ENCODE assay signal across 11 cellular contexts in genomic region chr4:158826882-158827281, GRCh38. TPM values are rescaled to one million over a fixed set of nuclear protein-coding genes. Genes with fewer than 3 reads are reported as not detected.
DNase-seq lines count a peak whose midpoint lies in the region; ATAC-seq, FAIRE-seq and TF ChIP-seq lines count a peak whose summit lies in the region.
"Had no signal": no experiment of that assay in that cellular context is flagged by ENCODE, and none has a peak within 500 bp of the region (broad histone marks: within the 10 kb centered on the region; RNA-seq: fewer than 3 reads in every experiment).

No MANE protein-coding gene starts in this region.

- peak overlapping the region; percentile 69 for H3K27ac Mint-ChIP-seq in activated CD4-positive, alpha-beta T cell treated with anti-CD3 and anti-CD28 coated beads, Interleukin-2, amount 10 ng/mL, durations not matched to agents 24 days and 14 days
- H3K27ac Mint-ChIP-seq in immature natural killer cell, result peak overlapping the region in 3 of 6 donors; percentile 17 to 70 (median 64)

- H3K9ac ChIP-seq in endothelial cell of umbilical vein (replicated peaks; ENCODE audit: extremely low read depth, insufficient read depth, low read length), result no peak overlapping the region

- no peaks in the 10 kb centered on the region for H3K27me3 Mint-ChIP-seq in activated CD4-positive, alpha-beta T cell treated with anti-CD3 and anti-CD28 coated beads, Interleukin-2, amount 10 ng/mL, durations not matched to agents 24 days and 14 days
- H3K27me3 Mint-ChIP-seq in immature natural killer cell (ENCODE audit: low read depth in 3 of 3), result peaks cover 1 to 2% (median 2%) of the 10 kb centered on the region in 3 donors

- H3K79me2 ChIP-seq in endothelial cell of umbilical vein (ENCODE audit: control insufficient read depth, insufficient read depth, low read length), result peaks cover 2% of the 10 kb centered on the region

- peak; percentile 44 for FAIRE-seq in endothelial cell of umbilical vein (lab: Jason Lieb, UNC)

- dilution Hi-C loops in endothelial cell of umbilical vein (cut with MboI; ENCODE audit: extremely low pct_ligation_motif_present, low sequenced_read_pairs), result no loop called here

- in situ Hi-C loops in gastrocnemius medialis (cut with MboI; ENCODE audit: low sequenced_read_pairs in 4 of 4), result no loop called here

- H3K27me3 ChIP-seq in endothelial cell of umbilical vein (ENCODE audit: control insufficient read depth in 2 of 2, insufficient read depth in 2 of 2, low read length in 2 of 2), result no peaks in the 10 kb centered on the region
- no peaks in the 10 kb centered on the region for H3K27me3 ChIP-seq in gastrocnemius medialis

- H3K9me3 ChIP-seq in endothelial cell of umbilical vein (replicated peaks; ENCODE audit: control insufficient read depth, insufficient read depth, low read length), result no peaks in the 10 kb centered on the region
- H3K9me3 ChIP-seq in gastrocnemius medialis, result no peaks in the 10 kb centered on the region

- TF ChIP-seq CTCF in endothelial cell of umbilical vein (IDR thresholded peaks at IDR 0.05; ENCODE audit: extremely low read depth in 1 of 2, insufficient read depth in 1 of 2, low read depth in 1 of 2, low read length in 2 of 2) (no peak), gastrocnemius medialis (IDR thresholded peaks at IDR 0.05 in 4 of 5, conservative IDR thresholded peaks at IDR 0.05 in 1 of 5) (no peak)

- peaks cover 31% of the 10 kb centered on the region for H3K36me3 Mint-ChIP-seq in activated CD4-positive, alpha-beta T cell treated with anti-CD3 and anti-CD28 coated beads, Interleukin-2, amount 10 ng/mL, durations not matched to agents 24 days and 14 days (ENCODE audit: low read depth)
- H3K36me3 Mint-ChIP-seq in immature natural killer cell, result peaks cover 6 to 26% (median 22%) of the 10 kb centered on the region in 3 donors

- peaks cover 0 to 3% of the 10 kb centered on the region in 2 experiments for H3K36me3 ChIP-seq in endothelial cell of umbilical vein (ENCODE audit: control insufficient read depth in 2 of 2, extremely low read depth in 1 of 2, insufficient read depth in 2 of 2, low read length in 2 of 2)
- peaks cover 0 to 34% of the 10 kb centered on the region in 2 donors for H3K36me3 ChIP-seq in gastrocnemius medialis

- peak; percentile 68 for DNase-seq in activated CD4-positive, alpha-beta T cell treated with anti-CD3 and anti-CD28 coated beads, Interleukin-2, amount 10 ng/mL, durations not matched to agents 24 days and 14 days
- DNase-seq in activated CD4-positive, alpha-beta T cell treated with anti-CD3 and anti-CD28 coated beads for 48 hours, result no peak
- peak; percentile 76 for DNase-seq in LoVo (ENCODE audit: low spot score)
- DNase-seq in endothelial cell of umbilical vein (ENCODE audit: low read depth, low spot score), result peak; percentile 68
- DNase-seq in gastrocnemius medialis, result no peak
- DNase-seq in immature natural killer cell, result no peak
- DNase-seq: stimulated activated naive CD4-positive, alpha-beta T cell treated with Interleukin-2 at 50 U/mL for 16 hours had no signal

- peaks cover 41% of the 10 kb centered on the region for H3K4me1 ChIP-seq in endothelial cell of umbilical vein (ENCODE audit: control insufficient read depth, extremely low read depth, insufficient read depth, low read length)
- peaks cover 43 to 47% of the 10 kb centered on the region in 2 donors for H3K4me1 ChIP-seq in gastrocnemius medialis

- TF ChIP-seq POLR2A in endothelial cell of umbilical vein (IDR thresholded peaks at IDR 0.05; ENCODE audit: low read depth, low read length) (no peak), gastrocnemius medialis (IDR thresholded peaks at IDR 0.05) (no peak)

- no peaks in the 10 kb centered on the region for H4K20me1 ChIP-seq in endothelial cell of umbilical vein (replicated peaks; ENCODE audit: control insufficient read depth, extremely low read depth, insufficient read depth, low read length)

- ATAC-seq in gastrocnemius medialis (no peak), GM18517 (IDR thresholded peaks at IDR 0.05; ENCODE audit: unreplicated experiment) (no peak)
- no peak for ATAC-seq in activated CD4-positive, CD25-positive, alpha-beta regulatory T cell treated with anti-CD3 and anti-CD28 coated beads, Interleukin-2, amount 50 U/mL, for 24 hours
- ATAC-seq: Panc1 had no signal

- H2AFZ ChIP-seq in endothelial cell of umbilical vein (ENCODE audit: low read depth, low read length), result no peak overlapping the region

- POLR2A ChIA-PET in endothelial cell of umbilical vein (lab: Charles Lee), result no interaction called here

- no TSS peak for BruUV-seq in endothelial cell of umbilical vein (replicated peaks; lab: Mats Ljungman, UMichigan)

- no peaks in the 10 kb centered on the region for H3K9me3 Mint-ChIP-seq in activated CD4-positive, alpha-beta T cell treated with anti-CD3 and anti-CD28 coated beads, Interleukin-2, amount 10 ng/mL, durations not matched to agents 24 days and 14 days
- H3K9me3 Mint-ChIP-seq in immature natural killer cell, result no peaks in the 10 kb centered on the region

- peaks cover 58% of the 10 kb centered on the region for H3K4me1 Mint-ChIP-seq in activated CD4-positive, alpha-beta T cell treated with anti-CD3 and anti-CD28 coated beads, Interleukin-2, amount 10 ng/mL, durations not matched to agents 24 days and 14 days
- H3K4me1 Mint-ChIP-seq in immature natural killer cell, result peaks cover 30 to 36% of the 10 kb centered on the region in 2 donors

- H3K4me3 Mint-ChIP-seq in activated CD4-positive, alpha-beta T cell treated with anti-CD3 and anti-CD28 coated beads, Interleukin-2, amount 10 ng/mL, durations not matched to agents 24 days and 14 days, result peak overlapping the region; percentile 60
- peak overlapping the region in 1 of 5 donors; percentile 39 for H3K4me3 Mint-ChIP-seq in immature natural killer cell

- no peaks in the 10 kb centered on the region for H3K9me1 ChIP-seq in endothelial cell of umbilical vein (replicated peaks; ENCODE audit: control insufficient read depth, extremely low read depth, insufficient read depth, low read length)

- H3K4me2 ChIP-seq in endothelial cell of umbilical vein (ENCODE audit: insufficient read depth, low read length), result peak overlapping the region; percentile 11

- intact Hi-C loops in activated CD4-positive, alpha-beta T cell treated with anti-CD3 and anti-CD28 coated beads, Interleukin-2, amount 10 ng/mL, durations not matched to agents 24 days and 14 days (cut with micrococcal nuclease), result loop anchor here (1.0 to 2.0 kb wide), 3 partner anchors 18 to 104 kb away; partner anchors contain the start of genes FNIP2 and PPID
- intact Hi-C loops in endothelial cell of umbilical vein (cut with micrococcal nuclease) (loop anchor here (1.0 kb wide), 2 partner anchors 17 to 58 kb away; partner anchors contain the start of gene FNIP2), gastrocnemius medialis (cut with DNase I; ENCODE audit: low total_unique reads) (no loop called here)

- no peak overlapping the region for H3K27ac ChIP-seq in endothelial cell of umbilical vein (ENCODE audit: insufficient read depth, low read depth, low read length)
- peak overlapping the region; percentile 74 to 82 (median 80) for H3K27ac ChIP-seq in gastrocnemius medialis
- H3K27ac ChIP-seq: HL-60 had no signal

- H3K4me3 ChIP-seq in endothelial cell of umbilical vein (replicated peaks in 1 of 3; ENCODE audit: insufficient read depth in 1 of 3, low read depth in 1 of 3, low read length in 3 of 3), result no peak overlapping the region
- H3K4me3 ChIP-seq in gastrocnemius medialis, result no peak overlapping the region

- CTCF ChIA-PET in endothelial cell of umbilical vein (lab: Charles Lee), result interaction anchor here (1.1 to 4.5 kb wide), 6 partner anchors 8 to 52 kb away, joined by 3 to 20 read pairs (median 6); no protein-coding TSS in a partner anchor

TF ChIP-seq in endothelial cell of umbilical vein, 7 proteins besides CTCF, POLR2A, EP300 and RAD21:
- peak; percentile 94 for TF ChIP-seq GATA2 (IDR thresholded peaks at IDR 0.05; ENCODE audit: insufficient read depth, insufficient read length, low read depth, low read length)
- TF ChIP-seq MYC (IDR thresholded peaks at IDR 0.05; ENCODE audit: low read depth, low read length), result no peak
- TF ChIP-seq FOS (IDR thresholded peaks at IDR 0.05; ENCODE audit: borderline replicate concordance, insufficient read depth, low read length), result no peak
- TF ChIP-seq EZH2 (IDR thresholded peaks at IDR 0.05; ENCODE audit: borderline replicate concordance, low read depth, low read length, severe bottlenecking), result no peak
- TF ChIP-seq MAX (IDR thresholded peaks at IDR 0.05; ENCODE audit: insufficient read depth, insufficient read length), result no peak
- TF ChIP-seq POLR2AphosphoS5 (IDR thresholded peaks at IDR 0.05; ENCODE audit: insufficient read depth, low read depth, low read length), result peak; percentile 46
TF ChIP-seq in endothelial cell of umbilical vein: peak in this region for 2.

RNA-seq across cellular contexts. Expression of gene FNIP2, which starts 58.1 kb away (rescaled TPM):
- total RNA-seq in activated CD4-positive, alpha-beta T cell treated with anti-CD3 and anti-CD28 coated beads, Interleukin-2, amount 10 ng/mL, durations not matched to agents 24 days and 14 days, result 19.1 and 19.2 TPM in 2 replicates
- total RNA-seq in endothelial cell of umbilical vein (13.6 and 14.4 TPM in 2 replicates), gastrocnemius medialis (10 to 100 TPM in 3 of 4 donors, 1 to 10 TPM in 1; 9.9 to 32.8 (median 22.2) TPM)
- polyA plus RNA-seq in endothelial cell of umbilical vein (2.6 and 4.5 TPM in 2 replicates), immature natural killer cell (1 to 10 TPM; 2.2 to 4.6 (median 3.6) TPM)
- polyA plus RNA-seq in endothelial cell of umbilical vein (2011; cell fraction: cytosol; rRNA removed), result 3.5 and 4.2 TPM in 2 replicates
- 7.5 and 8.0 TPM in 2 replicates for polyA plus RNA-seq in endothelial cell of umbilical vein (2011; cell fraction: nucleus; rRNA removed)
- polyA plus RNA-seq in endothelial cell of umbilical vein (2012), result 3.1 and 4.1 TPM in 2 replicates
- polyA minus RNA-seq in endothelial cell of umbilical vein, result 15.5 and 16.7 TPM in 2 replicates
- polyA minus RNA-seq in endothelial cell of umbilical vein (2011; cell fraction: cytosol; rRNA and poly(A)+ RNA removed), result 0.51 TPM
- 26.0 and 35.9 TPM in 2 replicates for polyA minus RNA-seq in endothelial cell of umbilical vein (2011; cell fraction: nucleus; rRNA and poly(A)+ RNA removed)

Comparison
In these comparisons a context has a peak if more than half of its experiments do, and no peak if none do; other contexts are left out.
1. DNase-seq: peak in activated CD4-positive, alpha-beta T cell treated with anti-CD3 and anti-CD28 coated beads, Interleukin-2, amount 10 ng/mL, durations not matched to agents 24 days and 14 days (single experiment), LoVo (single experiment) and endothelial cell of umbilical vein (single experiment); none in activated CD4-positive, alpha-beta T cell treated with anti-CD3 and anti-CD28 coated beads for 48 hours (single experiment), gastrocnemius medialis (0 of 2) and immature natural killer cell (0 of 3).